1 cellular context compared by ENCODE assay signal in the genomic region with DNA sequence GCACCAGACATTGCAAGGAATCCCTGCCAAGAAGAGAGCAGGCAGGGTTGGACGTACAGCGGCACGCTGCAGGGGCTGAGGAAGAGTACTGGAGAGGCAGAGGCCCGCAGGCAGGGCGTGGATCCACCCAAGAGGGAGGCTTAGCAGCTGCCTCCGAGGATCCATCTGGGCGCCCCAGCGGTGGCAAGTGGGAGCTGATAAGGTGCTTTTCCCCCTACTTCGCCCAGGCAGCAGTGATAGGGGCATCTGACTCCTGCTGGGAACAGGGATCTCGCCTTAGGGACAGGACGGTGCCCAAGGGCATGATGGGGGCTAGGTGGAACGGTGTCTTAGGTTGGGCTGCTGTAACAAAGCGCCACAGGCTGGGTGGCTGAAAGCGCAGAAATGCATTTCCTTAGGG.
TF ChIP-seq lines count a peak whose summit lies in the region.

No MANE protein-coding gene starts in this region.

TF ChIP-seq in K562, 482 proteins besides CTCF, POLR2A, EP300 and RAD21:
- TF ChIP-seq, protein P1, sequence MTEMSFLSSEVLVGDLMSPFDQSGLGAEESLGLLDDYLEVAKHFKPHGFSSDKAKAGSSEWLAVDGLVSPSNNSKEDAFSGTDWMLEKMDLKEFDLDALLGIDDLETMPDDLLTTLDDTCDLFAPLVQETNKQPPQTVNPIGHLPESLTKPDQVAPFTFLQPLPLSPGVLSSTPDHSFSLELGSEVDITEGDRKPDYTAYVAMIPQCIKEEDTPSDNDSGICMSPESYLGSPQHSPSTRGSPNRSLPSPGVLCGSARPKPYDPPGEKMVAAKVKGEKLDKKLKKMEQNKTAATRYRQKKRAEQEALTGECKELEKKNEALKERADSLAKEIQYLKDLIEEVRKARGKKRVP (CRISPR knock-in tag; IDR thresholded peaks at IDR 0.05), result no peak
- TF ChIP-seq CBFA2T3 (IDR thresholded peaks at IDR 0.05), result 0 out of 2 replicates have a peak, but pooled peaks have one; percentile 14
